Comparison of ENCODE assay signal across 1 cellular context in genomic region chr15:63211549-63211948, GRCh38.
TF ChIP-seq lines count a peak whose summit lies in the region.

No MANE protein-coding gene starts in this region.

TF ChIP-seq in SK-N-SH, 30 proteins besides CTCF, POLR2A, EP300 and RAD21 (continued from another document):
- no peak for TF ChIP-seq REST (IDR thresholded peaks at IDR 0.05; ENCODE audit: low read depth, low read length)
- no peak for TF ChIP-seq SIN3A (IDR thresholded peaks at IDR 0.05; ENCODE audit: borderline replicate concordance, low read depth, low read length)
TF ChIP-seq in SK-N-SH: peak in this region for 0.
